Comparison of ENCODE assay signal across 10 cellular contexts in the genomic region with DNA sequence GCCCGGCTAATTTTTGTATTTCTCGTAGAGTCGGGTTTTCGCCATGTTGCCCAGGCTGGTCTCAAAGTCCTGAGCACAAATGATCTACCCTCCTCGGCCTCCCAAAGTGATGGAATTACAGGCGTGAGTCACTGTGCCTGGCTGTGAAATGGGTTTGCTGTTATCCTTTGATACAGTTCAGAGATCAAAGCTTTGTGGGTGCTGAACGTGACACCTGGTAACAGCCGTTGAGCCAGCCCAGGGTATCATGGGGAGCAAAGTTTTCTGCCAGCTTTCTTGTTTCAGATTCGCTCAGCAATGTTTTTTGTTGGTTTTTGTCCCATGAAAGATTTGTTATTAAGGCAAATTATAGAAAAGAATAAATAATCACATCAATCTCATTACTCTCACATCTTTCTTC.
"Had no signal": no experiment of that assay in that cellular context is flagged by ENCODE, and none has a peak within 500 bp of the region (broad histone marks: within the 10 kb centered on the region; RNA-seq: fewer than 3 reads in every experiment).

No MANE protein-coding gene starts in this region.

- H3K4me1 ChIP-seq: HAP-1 had no signal

- H3K4me3 ChIP-seq: GM23248, HAP-1 had no signal

- H3K36me3 ChIP-seq: HAP-1 had no signal

- H3K27ac ChIP-seq: GM23248, HL-60, KMS-11 had no signal

- DNase-seq: GM23248, GOT3, H7, HFFc6, IMR-90, KBM-7 had no signal

- H3K9ac ChIP-seq: GM23248, KMS-11 had no signal

- H3K9me3 ChIP-seq: HAP-1 had no signal

- H2AFZ ChIP-seq: GM23248 had no signal

- H3K4me2 ChIP-seq: KMS-11 had no signal

- ATAC-seq: HCT116 had no signal
